32 cellular contexts compared by ENCODE assay signal in the genomic region with DNA sequence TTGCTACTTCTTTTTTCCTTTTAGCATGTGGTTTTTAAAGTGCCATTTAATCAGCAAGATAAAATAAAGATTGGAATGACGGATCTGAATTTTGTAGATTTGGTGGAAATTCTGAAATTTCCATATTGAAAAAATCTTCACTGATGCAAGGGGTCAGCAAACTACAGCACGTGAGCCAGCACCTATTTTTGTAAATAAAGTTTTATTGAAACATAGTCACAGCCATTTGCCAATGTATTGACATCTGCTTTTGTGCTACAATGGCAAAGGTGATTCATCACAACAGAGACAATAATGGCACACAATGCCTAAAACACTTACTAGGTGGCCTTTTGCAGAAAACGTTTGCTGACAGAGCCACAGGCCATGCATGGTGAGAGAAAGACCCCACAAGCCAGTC.
"Had no signal": no experiment of that assay in that cellular context is flagged by ENCODE, and none has a peak within 500 bp of the region (broad histone marks: within the 10 kb centered on the region; RNA-seq: fewer than 3 reads in every experiment).

No MANE protein-coding gene starts in this region.

- DNase-seq: activated B cell treated with CpG ODN at 0.5 μM for 24 hours; activated CD4-positive, alpha-beta memory T cell treated with anti-CD3 and anti-CD28 coated beads, Interleukin-2, amount 10 ng/mL, durations not matched to agents 7 days and 5 days; activated CD4-positive, alpha-beta T cell treated with anti-CD3 and anti-CD28 coated beads for 4 hours; activated CD4-positive, alpha-beta T cell treated with anti-CD3 and anti-CD28 coated beads, Interleukin-2, amount 10 ng/mL, durations not matched to agents 7 days and 5 days; activated CD4-positive, alpha-beta T cell treated with anti-CD3 and anti-CD28 coated beads, Interleukin-2, amount 50 U/mL, for 48 hours; activated CD4-positive, CD25-positive, alpha-beta regulatory T cell treated with anti-CD3 and anti-CD28 coated beads, Interleukin-2, amount 50 U/mL, for 72 hours; activated CD8-positive, alpha-beta memory T cell treated with anti-CD3 and anti-CD28 coated beads, Interleukin-2, amount 50 U/mL, for 4 hours; activated gamma-delta T cell; activated naive CD4-positive, alpha-beta T cell treated with anti-CD3 and anti-CD28 coated beads, Interleukin-2, amount 10 ng/mL, durations not matched to agents 7 days and 5 days; activated naive CD4-positive, alpha-beta T cell treated with Interleukin-2 at 50 U/mL for 16 hours; activated naive CD8-positive, alpha-beta T cell treated with anti-CD3 and anti-CD28 coated beads, Interleukin-2, amount 10 ng/mL, durations not matched to agents 7 days and 5 days; activated naive CD8-positive, alpha-beta T cell treated with anti-CD3 and anti-CD28 coated beads, Interleukin-2, amount 50 U/mL, for 24 hours; activated T-cell treated with anti-CD3 and anti-CD28 coated beads for 4 hours; activated T-cell treated with anti-CD3 and anti-CD28 coated beads, Interleukin-2, amount 50 U/mL, for 1 hour; activated T-cell treated with anti-CD3 and anti-CD28 coated beads, Interleukin-2, amount 50 U/mL, for 4 hours; activated T-cell treated with anti-CD3 and anti-CD28 coated beads, Interleukin-2, amount 50 U/mL, for 72 hours; amygdala; anterior cingulate cortex; caudate nucleus; T-cell; T-helper 17 cell had no signal

- H3K4me3 Mint-ChIP-seq: activated B cell treated with CpG ODN at 0.5 μM for 24 hours; activated CD4-positive, alpha-beta memory T cell treated with anti-CD3 and anti-CD28 coated beads, Interleukin-2, amount 10 ng/mL, durations not matched to agents 7 days and 5 days; activated CD4-positive, alpha-beta T cell treated with anti-CD3 and anti-CD28 coated beads, Interleukin-2, amount 10 ng/mL, durations not matched to agents 7 days and 5 days; activated naive CD4-positive, alpha-beta T cell treated with anti-CD3 and anti-CD28 coated beads, Interleukin-2, amount 10 ng/mL, durations not matched to agents 7 days and 5 days; activated naive CD4-positive, alpha-beta T cell treated with anti-CD3 and anti-CD28 coated beads, Interleukin-2, amount 50 U/mL, for 24 hours; activated naive CD8-positive, alpha-beta T cell; activated naive CD8-positive, alpha-beta T cell treated with anti-CD3 and anti-CD28 coated beads, Interleukin-2, amount 10 ng/mL, durations not matched to agents 7 days and 5 days; activated naive CD8-positive, alpha-beta T cell treated with anti-CD3 and anti-CD28 coated beads, Interleukin-2, amount 50 U/mL, for 24 hours; activated T-cell treated with anti-CD3 and anti-CD28 coated beads, Interleukin-2, amount 50 U/mL, for 4 hours; activated T-cell treated with anti-CD3 and anti-CD28 coated beads, Interleukin-2, amount 50 U/mL, for 72 hours; activated T-helper 1 cell treated with anti-CD3 and anti-CD28 coated beads, Interleukin-12 subunit alpha, Interleukin-12 subunit beta, Interleukin-2, Interleukin-4 antibody, amounts not matched to agents 30 ng/mL and 10 ng/mL and 1 ng/mL, durations not matched to agents 14 hours and 24 hours and 36 hours; activated T-helper 17 cell treated with anti-CD3 and anti-CD28 coated beads, Interleukin-2, amount 50 U/mL, for 72 hours; brain; central memory CD8-positive, alpha-beta T cell; T-cell; T-helper 17 cell had no signal

- H3K27ac Mint-ChIP-seq: activated B cell treated with CpG ODN at 0.5 μM for 24 hours; activated CD4-positive, alpha-beta memory T cell treated with anti-CD3 and anti-CD28 coated beads, Interleukin-2, amount 10 ng/mL, durations not matched to agents 7 days and 5 days; activated CD4-positive, alpha-beta T cell treated with anti-CD3 and anti-CD28 coated beads, Interleukin-2, amount 10 ng/mL, durations not matched to agents 7 days and 5 days; activated naive CD4-positive, alpha-beta T cell treated with anti-CD3 and anti-CD28 coated beads, Interleukin-2, amount 10 ng/mL, durations not matched to agents 7 days and 5 days; activated naive CD4-positive, alpha-beta T cell treated with anti-CD3 and anti-CD28 coated beads, Interleukin-2, amount 50 U/mL, for 24 hours; activated naive CD8-positive, alpha-beta T cell; activated naive CD8-positive, alpha-beta T cell treated with anti-CD3 and anti-CD28 coated beads, Interleukin-2, amount 10 ng/mL, durations not matched to agents 7 days and 5 days; activated naive CD8-positive, alpha-beta T cell treated with anti-CD3 and anti-CD28 coated beads, Interleukin-2, amount 50 U/mL, for 24 hours; activated T-cell treated with anti-CD3 and anti-CD28 coated beads, Interleukin-2, amount 50 U/mL, for 72 hours; activated T-helper 1 cell treated with anti-CD3 and anti-CD28 coated beads, Interleukin-12 subunit alpha, Interleukin-12 subunit beta, Interleukin-2, Interleukin-4 antibody, amounts not matched to agents 30 ng/mL and 10 ng/mL and 1 ng/mL, durations not matched to agents 14 hours and 24 hours and 36 hours; activated T-helper 17 cell treated with anti-CD3 and anti-CD28 coated beads, Interleukin-2, amount 50 U/mL, for 72 hours; T-cell; T-helper 17 cell had no signal

- H3K36me3 ChIP-seq: cardiac muscle cell had no signal

- H3K36me3 Mint-ChIP-seq: activated naive CD4-positive, alpha-beta T cell treated with anti-CD3 and anti-CD28 coated beads, Interleukin-2, amount 10 ng/mL, durations not matched to agents 7 days and 5 days had no signal

- H3K4me3 ChIP-seq: ascending aorta, cardiac muscle cell had no signal

- H3K9me3 Mint-ChIP-seq: activated B cell treated with CpG ODN at 0.5 μM for 24 hours; activated CD4-positive, alpha-beta memory T cell treated with anti-CD3 and anti-CD28 coated beads, Interleukin-2, amount 10 ng/mL, durations not matched to agents 7 days and 5 days; activated CD4-positive, alpha-beta T cell treated with anti-CD3 and anti-CD28 coated beads, Interleukin-2, amount 10 ng/mL, durations not matched to agents 7 days and 5 days; activated naive CD4-positive, alpha-beta T cell treated with anti-CD3 and anti-CD28 coated beads, Interleukin-2, amount 10 ng/mL, durations not matched to agents 7 days and 5 days; activated naive CD4-positive, alpha-beta T cell treated with anti-CD3 and anti-CD28 coated beads, Interleukin-2, amount 50 U/mL, for 24 hours; activated naive CD8-positive, alpha-beta T cell treated with anti-CD3 and anti-CD28 coated beads, Interleukin-2, amount 10 ng/mL, durations not matched to agents 7 days and 5 days; activated naive CD8-positive, alpha-beta T cell treated with anti-CD3 and anti-CD28 coated beads, Interleukin-2, amount 50 U/mL, for 24 hours; activated T-cell treated with anti-CD3 and anti-CD28 coated beads, Interleukin-2, amount 50 U/mL, for 4 hours; activated T-cell treated with anti-CD3 and anti-CD28 coated beads, Interleukin-2, amount 50 U/mL, for 72 hours; activated T-helper 1 cell treated with anti-CD3 and anti-CD28 coated beads, Interleukin-12 subunit alpha, Interleukin-12 subunit beta, Interleukin-2, Interleukin-4 antibody, amounts not matched to agents 30 ng/mL and 10 ng/mL and 1 ng/mL, durations not matched to agents 14 hours and 24 hours and 36 hours; activated T-helper 17 cell treated with anti-CD3 and anti-CD28 coated beads, Interleukin-2, amount 50 U/mL, for 72 hours; central memory CD8-positive, alpha-beta T cell; T-cell had no signal

- H3K4me1 ChIP-seq: ascending aorta had no signal

- FAIRE-seq: bronchial epithelial cell, TTC549 had no signal

- H3K27me3 ChIP-seq: ascending aorta, cardiac muscle cell had no signal

- H3K9me3 ChIP-seq: ascending aorta had no signal

- H3K4me1 Mint-ChIP-seq: activated B cell treated with CpG ODN at 0.5 μM for 24 hours; activated CD4-positive, alpha-beta memory T cell treated with anti-CD3 and anti-CD28 coated beads, Interleukin-2, amount 10 ng/mL, durations not matched to agents 7 days and 5 days; activated CD4-positive, alpha-beta T cell treated with anti-CD3 and anti-CD28 coated beads, Interleukin-2, amount 10 ng/mL, durations not matched to agents 7 days and 5 days; activated naive CD4-positive, alpha-beta T cell treated with anti-CD3 and anti-CD28 coated beads, Interleukin-2, amount 10 ng/mL, durations not matched to agents 7 days and 5 days; activated naive CD4-positive, alpha-beta T cell treated with anti-CD3 and anti-CD28 coated beads, Interleukin-2, amount 50 U/mL, for 24 hours; activated naive CD8-positive, alpha-beta T cell treated with anti-CD3 and anti-CD28 coated beads, Interleukin-2, amount 10 ng/mL, durations not matched to agents 7 days and 5 days; activated naive CD8-positive, alpha-beta T cell treated with anti-CD3 and anti-CD28 coated beads, Interleukin-2, amount 50 U/mL, for 24 hours; activated T-helper 17 cell treated with anti-CD3 and anti-CD28 coated beads, Interleukin-2, amount 50 U/mL, for 72 hours; central memory CD8-positive, alpha-beta T cell; T-cell; T-helper 17 cell had no signal

- H3K27ac ChIP-seq: ascending aorta, cardiac muscle cell, VCaP had no signal

- H3K27me3 Mint-ChIP-seq: activated B cell treated with CpG ODN at 0.5 μM for 24 hours; activated CD4-positive, alpha-beta memory T cell treated with anti-CD3 and anti-CD28 coated beads, Interleukin-2, amount 10 ng/mL, durations not matched to agents 7 days and 5 days; activated CD4-positive, alpha-beta T cell treated with anti-CD3 and anti-CD28 coated beads, Interleukin-2, amount 10 ng/mL, durations not matched to agents 7 days and 5 days; activated naive CD4-positive, alpha-beta T cell treated with anti-CD3 and anti-CD28 coated beads, Interleukin-2, amount 10 ng/mL, durations not matched to agents 7 days and 5 days; activated naive CD4-positive, alpha-beta T cell treated with anti-CD3 and anti-CD28 coated beads, Interleukin-2, amount 50 U/mL, for 24 hours; activated naive CD8-positive, alpha-beta T cell; activated naive CD8-positive, alpha-beta T cell treated with anti-CD3 and anti-CD28 coated beads, Interleukin-2, amount 10 ng/mL, durations not matched to agents 7 days and 5 days; activated naive CD8-positive, alpha-beta T cell treated with anti-CD3 and anti-CD28 coated beads, Interleukin-2, amount 50 U/mL, for 24 hours; activated T-helper 17 cell treated with anti-CD3 and anti-CD28 coated beads, Interleukin-2, amount 50 U/mL, for 72 hours; central memory CD8-positive, alpha-beta T cell; T-cell; T-helper 17 cell had no signal

- ATAC-seq: activated naive CD8-positive, alpha-beta T cell treated with anti-CD3 and anti-CD28 coated beads, Interleukin-2, amount 50 U/mL, for 24 hours; activated T-cell treated with anti-CD3 and anti-CD28 coated beads, Interleukin-2, amount 50 U/mL, for 4 hours; activated T-cell treated with anti-CD3 and anti-CD28 coated beads, Interleukin-2, amount 50 U/mL, for 72 hours; activated T-helper 17 cell treated with anti-CD3 and anti-CD28 coated beads, Interleukin-2, amount 50 U/mL, for 72 hours; T-cell; T-helper 17 cell had no signal
